Comparison of ENCODE assay signal across 30 cellular contexts in genomic region chr4:102333792-102334191, GRCh38.
"Had no signal": no experiment of that assay in that cellular context is flagged by ENCODE, and none has a peak within 500 bp of the region (broad histone marks: within the 10 kb centered on the region; RNA-seq: fewer than 3 reads in every experiment).

No MANE protein-coding gene starts in this region.

- H3K27me3 Mint-ChIP-seq: naive B cell; stimulated activated memory B cell treated with anti-CD40 and anti-IgM and Interleukin-4, amounts not matched to agents 10 μg/mL and 1 μg/mL and 100 μg/mL, for 72 hours; stimulated activated naive CD8-positive, alpha-beta T cell treated with anti-CD3 and anti-CD28 coated beads, Interleukin-15, amount 100 ng/mL, for 72 hours had no signal

- H2AFZ ChIP-seq: neural progenitor cell, parathyroid adenoma had no signal

- H3K4me2 ChIP-seq: neural progenitor cell, smooth muscle cell had no signal

- H3K27ac Mint-ChIP-seq: mesothelial cell of epicardium; natural killer cell; neural progenitor cell; stimulated activated memory B cell treated with anti-CD40 and anti-IgM and Interleukin-4, amounts not matched to agents 10 μg/mL and 1 μg/mL and 100 μg/mL, for 72 hours; stimulated activated naive CD8-positive, alpha-beta T cell treated with anti-CD3 and anti-CD28 coated beads, Interleukin-15, amount 100 ng/mL, for 72 hours had no signal

- H3K79me2 ChIP-seq: parathyroid adenoma had no signal

- H3K4me1 ChIP-seq: lower lobe of right lung, neural progenitor cell, psoas muscle, right lobe of liver, testis, thyroid gland, transverse colon, upper lobe of left lung, vagina had no signal

- ATAC-seq: left cardiac atrium; natural killer cell; psoas muscle; right lobe of liver; stimulated activated memory B cell treated with anti-CD40 and anti-IgM and Interleukin-4, amounts not matched to agents 10 μg/mL and 1 μg/mL and 100 μg/mL, for 72 hours; stimulated activated naive CD8-positive, alpha-beta T cell treated with anti-CD3 and anti-CD28 coated beads, Interleukin-15, amount 100 ng/mL, for 72 hours had no signal

- H3K36me3 Mint-ChIP-seq: natural killer cell had no signal

- H3K36me3 ChIP-seq: neural progenitor cell, neutrophil, right lobe of liver, thyroid gland, transverse colon, upper lobe of left lung, vagina had no signal

- H3K27ac ChIP-seq: left lung, lower lobe of right lung, neural progenitor cell, neutrophil, parathyroid adenoma, psoas muscle, right lobe of liver, testis, thyroid gland, transverse colon, upper lobe of left lung, vagina had no signal

- H3K9me3 Mint-ChIP-seq: naive B cell; natural killer cell; neural progenitor cell; stimulated activated memory B cell treated with anti-CD40 and anti-IgM and Interleukin-4, amounts not matched to agents 10 μg/mL and 1 μg/mL and 100 μg/mL, for 72 hours; stimulated activated naive CD8-positive, alpha-beta T cell treated with anti-CD3 and anti-CD28 coated beads, Interleukin-15, amount 100 ng/mL, for 72 hours had no signal

- H3K9ac ChIP-seq: neural progenitor cell, parathyroid adenoma had no signal

- H3K4me3 Mint-ChIP-seq: mesothelial cell of epicardium; natural killer cell; nephron progenitor cell; neural progenitor cell; stimulated activated memory B cell treated with anti-CD40 and anti-IgM and Interleukin-4, amounts not matched to agents 10 μg/mL and 1 μg/mL and 100 μg/mL, for 72 hours; stimulated activated naive CD8-positive, alpha-beta T cell treated with anti-CD3 and anti-CD28 coated beads, Interleukin-15, amount 100 ng/mL, for 72 hours had no signal

- H3K4me1 Mint-ChIP-seq: mesothelial cell of epicardium had no signal

- H3K27me3 ChIP-seq: left lung, neural progenitor cell, neutrophil, right lobe of liver, testis, thyroid gland, transverse colon, upper lobe of left lung, vagina had no signal

- H3K4me3 ChIP-seq: left lung, lower lobe of right lung, neural progenitor cell, psoas muscle, right lobe of liver, smooth muscle cell, testis, thyroid gland, transverse colon, upper lobe of left lung, vagina had no signal

- DNase-seq: hippocampal formation; kidney glomerular epithelial cell; left cardiac atrium; left lung; lower lobe of right lung; mammary epithelial cell; mesenchymal stem cell; naive B cell; natural killer cell; nephron progenitor cell; occipital lobe; psoas muscle; right lobe of liver; stimulated activated CD4-positive, alpha-beta T cell treated with anti-CD3 and anti-CD28 coated beads, Interleukin-1b, Interleukin-23, amount 100 ng/mL, for 48 hours; stimulated activated CD4-positive, alpha-beta T cell treated with anti-CD3 and anti-CD28 coated beads, Interleukin-2, amount 100 ng/mL, for 48 hours; stimulated activated CD4-positive, alpha-beta T cell treated with anti-CD3 and anti-CD28 coated beads, Interleukin-4, amount 100 ng/mL, for 4 hours; stimulated activated CD8-positive, alpha-beta memory T cell treated with anti-CD3 and anti-CD28 coated beads, Interleukin-4, amount 100 ng/mL, for 48 hours; stimulated activated naive CD4-positive, alpha-beta T cell treated with Interleukin-2 at 50 U/mL for 16 hours; stimulated activated naive CD8-positive, alpha-beta T cell treated with anti-CD3 and anti-CD28 coated beads, Interleukin-15, amount 100 ng/mL, for 72 hours; testis; thyroid gland; transverse colon; upper lobe of left lung had no signal

- H3K9me3 ChIP-seq: left lung, lower lobe of right lung, neutrophil, psoas muscle, right lobe of liver, testis, thyroid gland, transverse colon, upper lobe of left lung, vagina had no signal
